Comparison of ENCODE assay signal across 12 cellular contexts in genomic region chr3:18680759-18681158, GRCh38.
"Had no signal": no experiment of that assay in that cellular context is flagged by ENCODE, and none has a peak within 500 bp of the region (broad histone marks: within the 10 kb centered on the region; RNA-seq: fewer than 3 reads in every experiment).

No MANE protein-coding gene starts in this region.

- H3K27me3 Mint-ChIP-seq: naive B cell had no signal

- DNase-seq: activated CD4-positive, CD25-positive, alpha-beta regulatory T cell; activated gamma-delta T cell; central memory CD4-positive, alpha-beta T cell; colonic mucosa; mammary epithelial cell; naive B cell; pancreas; SHP77 treated with DMSO at 0.1 percent for 48 hours; sigmoid colon; substantia nigra; uterus had no signal

- H3K27ac Mint-ChIP-seq: naive B cell had no signal

- H3K4me1 Mint-ChIP-seq: naive B cell had no signal

- ATAC-seq: left lobe of liver, pancreas had no signal

- H3K36me3 Mint-ChIP-seq: naive B cell had no signal

- H3K4me3 Mint-ChIP-seq: naive B cell had no signal
